In the genomic region with DNA sequence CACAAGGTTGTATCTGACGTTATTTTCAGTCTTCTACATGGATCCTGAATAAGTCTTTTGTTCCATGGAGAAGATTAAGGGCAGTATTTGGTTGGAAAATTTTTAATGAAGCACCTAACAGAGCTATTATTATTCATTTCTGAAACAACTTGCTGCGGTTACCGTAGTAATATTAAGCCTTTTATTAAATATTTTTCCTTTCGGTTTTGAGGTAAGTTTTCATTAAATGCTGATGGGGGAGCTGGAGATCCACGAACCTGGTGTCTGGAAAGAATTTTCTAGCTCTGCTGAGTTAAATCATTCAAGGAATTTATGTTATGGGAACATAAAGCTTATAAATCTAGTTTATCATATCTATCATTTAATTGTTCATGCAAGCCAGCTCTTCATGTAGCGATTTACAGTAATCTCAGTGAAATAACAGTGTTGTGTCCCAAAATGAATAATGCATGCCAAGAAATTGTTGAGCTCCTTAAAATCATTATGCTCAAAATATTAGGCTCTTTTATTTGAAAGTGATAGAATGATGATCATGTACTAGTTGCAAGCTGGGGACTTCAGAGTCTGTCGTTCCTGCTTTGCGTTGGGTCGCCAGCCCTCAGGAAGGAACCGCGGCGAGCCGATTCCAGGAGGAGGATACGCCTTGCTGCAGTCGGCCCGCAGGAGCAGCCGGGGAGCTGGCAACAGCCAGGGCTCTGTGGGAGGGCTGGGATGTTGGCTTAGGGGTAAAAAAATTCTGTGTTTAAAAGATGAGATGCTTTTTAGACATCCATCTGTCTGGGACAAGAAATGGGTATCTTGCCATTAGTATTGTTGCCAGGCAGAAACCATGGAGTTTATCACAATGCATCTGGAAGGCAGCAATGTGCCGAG, we compare ENCODE assay signal across 8 cellular contexts.
DNase-seq lines count a peak whose midpoint lies in the region; ATAC-seq, FAIRE-seq and TF ChIP-seq lines count a peak whose summit lies in the region.
"Had no signal": no experiment of that assay in that cellular context is flagged by ENCODE, and none has a peak within 500 bp of the region (broad histone marks: within the 10 kb centered on the region; RNA-seq: fewer than 3 reads in every experiment).

No MANE protein-coding gene starts in this region.

- H3K9me3 ChIP-seq in H1 (ENCODE audit: insufficient read depth in 2 of 2, low read depth in 1 of 2, low read length in 1 of 2): no peaks in the 10 kb centered on the region
- H3K9me3 ChIP-seq in lower lobe of right lung: no peaks in the 10 kb centered on the region
- no peaks in the 10 kb centered on the region for H3K9me3 ChIP-seq in tibial nerve
- H3K9me3 ChIP-seq: vagina had no signal

- POLR2A ChIA-PET in H1 (lab: Charles Lee; ENCODE audit: partially characterized antibody): no interaction called here

- no peak overlapping the region for H2AFZ ChIP-seq in H1 (ENCODE audit: low read length)

- no peak overlapping the region for H3K23ac ChIP-seq in H1 (ENCODE audit: insufficient read length)

- ATAC-seq in lower lobe of right lung (no peak), HG03095 (IDR thresholded peaks at IDR 0.05; ENCODE audit: unreplicated experiment) (no peak), HG02588 (IDR thresholded peaks at IDR 0.05; ENCODE audit: unreplicated experiment) (no peak)

- intact Hi-C loops in lower lobe of right lung (cut with DNase I): no loop called here

- H3K18ac ChIP-seq in H1 (ENCODE audit: extremely low read depth, low read length): no peak overlapping the region

- no peak overlapping the region for H3K56ac ChIP-seq in H1 (replicated peaks; ENCODE audit: insufficient read length, low read depth, low read length)

- TF ChIP-seq EP300 in H1 (IDR thresholded peaks at IDR 0.05; ENCODE audit: borderline replicate concordance in 1 of 2, low read depth in 2 of 2, low read length in 2 of 2) (no peak), tibial nerve (IDR thresholded peaks at IDR 0.05) (no peak)

- WGBS in H1 (ENCODE audit: extremely low coverage in 1 of 2, insufficient coverage in 1 of 2, insufficient read length in 1 of 2, insufficient replicate concordance in 2 of 2, low coverage in 1 of 2, low lambda C conversion rate in 2 of 2, missing lambda C conversion rate in 1 of 2), 2 experiments: 96% methylated on average over 18 of the region's 18 CpGs; no CpG with 5 or more reads in 1 of the 2 experiments
- WGBS in tibial nerve, 2 donors: 30% methylated on average over 18 of the region's 18 CpGs

- CTCF ChIA-PET in H1 (lab: Charles Lee; ENCODE audit: partially characterized antibody): interaction anchor here (0.7 to 4.3 kb wide), 13 partner anchors 9 to 322 kb away, joined by 3 to 16 read pairs (median 3); no protein-coding TSS in a partner anchor

- no peak overlapping the region for H3K9ac ChIP-seq in H1 (replicated peaks in 1 of 4; ENCODE audit: extremely low read depth in 1 of 4, low read depth in 3 of 4, low read length in 3 of 4)

- no peak overlapping the region for H2BK15ac ChIP-seq in H1 (ENCODE audit: low read length)

- TF ChIP-seq POLR2A in H1 (IDR thresholded peaks at IDR 0.05; ENCODE audit: control extremely low read depth in 1 of 2, low read depth in 2 of 2, low read length in 2 of 2) (no peak), tibial nerve (IDR thresholded peaks at IDR 0.05) (no peak)

- FAIRE-seq in H1 (lab: Jason Lieb, UNC): no peak

- H4K5ac ChIP-seq in H1 (ENCODE audit: insufficient read length, low read depth, low read length): no peak overlapping the region

- no peak overlapping the region for H3K4me2 ChIP-seq in H1 (ENCODE audit: insufficient read depth in 1 of 2, low read depth in 2 of 2, low read length in 2 of 2)

- no peak overlapping the region for H4K91ac ChIP-seq in H1 (replicated peaks; ENCODE audit: insufficient read length, low read length)

- H3K14ac ChIP-seq in H1 (ENCODE audit: insufficient read length): no peak overlapping the region

- no peak overlapping the region for H2BK12ac ChIP-seq in H1 (ENCODE audit: low read depth, low read length)

- H3K27ac ChIP-seq in H1 (ENCODE audit: low read depth, low read length): no peak overlapping the region
- H3K27ac ChIP-seq in lower lobe of right lung: no peak overlapping the region
- H3K27ac ChIP-seq in tibial nerve: peak overlapping the region; percentile 34 to 80 (median 63)
- H3K27ac ChIP-seq: vagina had no signal

- no peak overlapping the region for H2BK5ac ChIP-seq in H1 (ENCODE audit: low read depth, low read length)

- H3K36me3 ChIP-seq in H1 (ENCODE audit: control insufficient read depth in 2 of 4, insufficient read depth in 4 of 4, low read length in 3 of 4) (no peaks in the 10 kb centered on the region; a peak in 1 of 8 replicates), lower lobe of right lung (peaks cover under 1% of the 10 kb centered on the region), tibial nerve (peaks cover 0 to 7% (median 0%) of the 10 kb centered on the region in 3 donors)
- H3K36me3 ChIP-seq: vagina had no signal

- H4K20me1 ChIP-seq in H1 (replicated peaks in 1 of 2; ENCODE audit: control insufficient read depth in 1 of 2, insufficient read depth in 2 of 2, low read length in 2 of 2): peaks cover 2 to 3% of the 10 kb centered on the region in 2 experiments

- H3K4me3 ChIP-seq in H1 (ENCODE audit: extremely low read depth in 1 of 4, insufficient read depth in 2 of 4, low read depth in 3 of 4, low read length in 4 of 4) (no peak overlapping the region), lower lobe of right lung (peak overlapping the region; percentile 6), tibial nerve (peak overlapping the region in 2 of 4 donors; percentile 11 to 33)

- TF ChIP-seq CTCF in H1 (IDR thresholded peaks at IDR 0.05; ENCODE audit: control extremely low read depth in 1 of 3, insufficient read depth in 1 of 3, low read depth in 1 of 3, low read length in 3 of 3) (peak in 2 of 3 experiments; percentile 15 to 20; a peak in 2 of 4 replicates), lower lobe of right lung (IDR thresholded peaks at IDR 0.05) (peak; percentile 36), tibial nerve (IDR thresholded peaks at IDR 0.05) (peak; percentile 36 to 65 (median 49))

- DNase-seq in NCI-H446 (lab: John Stamatoyannopoulos, UW) (peak; percentile 67 to 78), H1 (ENCODE audit: low read depth in 1 of 2, low spot score in 2 of 2) (no peak), lower lobe of right lung (no peak), tibial nerve (ENCODE audit: low spot score in 2 of 2) (no peak), cortex of kidney (lab: John Stamatoyannopoulos, UW) (no peak)

- peaks cover 6% of the 10 kb centered on the region for H3K79me1 ChIP-seq in H1 (ENCODE audit: low read depth, low read length)

- H3K23me2 ChIP-seq in H1 (ENCODE audit: low read depth, low read length): no peaks in the 10 kb centered on the region

- no peaks in the 10 kb centered on the region for H3K27me3 ChIP-seq in H1 (replicated peaks in 1 of 4; ENCODE audit: control insufficient read depth in 3 of 4, extremely low read depth in 1 of 4, insufficient read depth in 3 of 4, low read length in 3 of 4)
- no peaks in the 10 kb centered on the region for H3K27me3 ChIP-seq in lower lobe of right lung (ENCODE audit: low read depth)
- no peaks in the 10 kb centered on the region for H3K27me3 ChIP-seq in tibial nerve
- H3K27me3 ChIP-seq: vagina had no signal

- H3K79me2 ChIP-seq in H1 (ENCODE audit: control insufficient read depth in 1 of 2, insufficient read depth in 2 of 2, low read length in 2 of 2): no peaks in the 10 kb centered on the region

- H2BK120ac ChIP-seq in H1 (replicated peaks; ENCODE audit: low read depth, low read length): no peak overlapping the region

- H2AK5ac ChIP-seq in H1 (ENCODE audit: low read depth, low read length): no peak overlapping the region

- H3K4me1 ChIP-seq in H1 (replicated peaks in 1 of 4; ENCODE audit: control insufficient read depth in 3 of 4, insufficient read depth in 4 of 4, low read length in 3 of 4) (peaks cover 0 to 3% (median 0%) of the 10 kb centered on the region in 4 experiments; a peak in 2 of 7 replicates), lower lobe of right lung (peaks cover 16% of the 10 kb centered on the region), tibial nerve (peaks cover 0 to 31% (median 7%) of the 10 kb centered on the region in 4 donors)

- H2BK20ac ChIP-seq in H1 (ENCODE audit: low read length): no peak overlapping the region

- H3K4ac ChIP-seq in H1 (replicated peaks; ENCODE audit: insufficient read length, low read depth, low read length): no peak overlapping the region

- TF ChIP-seq RAD21 in H1 (IDR thresholded peaks at IDR 0.05 in 1 of 2, conservative IDR thresholded peaks at IDR 0.05 in 1 of 2; ENCODE audit: low read depth in 2 of 2, low read length in 2 of 2): peak; percentile 58 to 62

- no peak overlapping the region for H4K8ac ChIP-seq in H1 (ENCODE audit: extremely low read depth, insufficient read depth, low read length)

TF ChIP-seq in H1, 55 proteins besides CTCF, POLR2A, EP300 and RAD21 (continues in another document):
- TF ChIP-seq KDM4A (IDR thresholded peaks at IDR 0.05; ENCODE audit: low read depth, low read length, severe bottlenecking) (no peak), CHD2 (IDR thresholded peaks at IDR 0.05; ENCODE audit: low read length) (no peak), NANOG (IDR thresholded peaks at IDR 0.05; ENCODE audit: insufficient read depth, low read depth, low read length, poor library complexity, severe bottlenecking) (no peak), GABPA (IDR thresholded peaks at IDR 0.05; ENCODE audit: borderline replicate concordance, insufficient read depth, low read length) (no peak), CHD1 (IDR thresholded peaks at IDR 0.05; ENCODE audit: low read depth, low read length) (no peak), HDAC2 (IDR thresholded peaks at IDR 0.05; ENCODE audit: borderline replicate concordance in 1 of 2, low read depth in 2 of 2, low read length in 2 of 2) (no peak), RBBP5 (IDR thresholded peaks at IDR 0.05; ENCODE audit: borderline replicate concordance, low read depth, low read length) (no peak)
- TF ChIP-seq, protein P1, sequence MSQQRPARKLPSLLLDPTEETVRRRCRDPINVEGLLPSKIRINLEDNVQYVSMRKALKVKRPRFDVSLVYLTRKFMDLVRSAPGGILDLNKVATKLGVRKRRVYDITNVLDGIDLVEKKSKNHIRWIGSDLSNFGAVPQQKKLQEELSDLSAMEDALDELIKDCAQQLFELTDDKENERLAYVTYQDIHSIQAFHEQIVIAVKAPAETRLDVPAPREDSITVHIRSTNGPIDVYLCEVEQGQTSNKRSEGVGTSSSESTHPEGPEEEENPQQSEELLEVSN (IDR thresholded peaks at IDR 0.05): no peak
- TF ChIP-seq, protein P2, sequence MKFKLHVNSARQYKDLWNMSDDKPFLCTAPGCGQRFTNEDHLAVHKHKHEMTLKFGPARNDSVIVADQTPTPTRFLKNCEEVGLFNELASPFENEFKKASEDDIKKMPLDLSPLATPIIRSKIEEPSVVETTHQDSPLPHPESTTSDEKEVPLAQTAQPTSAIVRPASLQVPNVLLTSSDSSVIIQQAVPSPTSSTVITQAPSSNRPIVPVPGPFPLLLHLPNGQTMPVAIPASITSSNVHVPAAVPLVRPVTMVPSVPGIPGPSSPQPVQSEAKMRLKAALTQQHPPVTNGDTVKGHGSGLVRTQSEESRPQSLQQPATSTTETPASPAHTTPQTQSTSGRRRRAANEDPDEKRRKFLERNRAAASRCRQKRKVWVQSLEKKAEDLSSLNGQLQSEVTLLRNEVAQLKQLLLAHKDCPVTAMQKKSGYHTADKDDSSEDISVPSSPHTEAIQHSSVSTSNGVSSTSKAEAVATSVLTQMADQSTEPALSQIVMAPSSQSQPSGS (IDR thresholded peaks at IDR 0.05; ENCODE audit: low read length): no peak

Comparison
In these comparisons a context has a peak if more than half of its experiments do, and no peak if none do; other contexts are left out.
1. DNase-seq: peak in NCI-H446 (2 of 2); none in H1 (0 of 2), lower lobe of right lung (single experiment), tibial nerve (0 of 2) and cortex of kidney (single experiment).
2. H3K27ac ChIP-seq: peak in tibial nerve (4 of 4); none in H1 (single experiment) and lower lobe of right lung (single experiment).
3. Peak in every context shown above with its lines, with median percentiles within 50 percentile points of each other: CTCF ChIP-seq.